ENCODE assay signal across 24 cellular contexts in genomic region chr18:31591113-31591512, GRCh38. TPM values are rescaled to one million over a fixed set of nuclear protein-coding genes. Genes with fewer than 3 reads are reported as not detected.
DNase-seq lines count a peak whose midpoint lies in the region; ATAC-seq, FAIRE-seq and TF ChIP-seq lines count a peak whose summit lies in the region.
"Had no signal": no experiment of that assay in that cellular context is flagged by ENCODE, and none has a peak within 500 bp of the region (broad histone marks: within the 10 kb centered on the region; RNA-seq: fewer than 3 reads in every experiment).

No MANE protein-coding gene starts in this region.

- FAIRE-seq in GM12878 (lab: Jason Lieb, UNC) = peak; percentile 68
- FAIRE-seq: HTR-8/SVneo had no signal

- H3K4me1 Mint-ChIP-seq in natural killer cell = no peaks in the 10 kb centered on the region

- no peak overlapping the region for H4K8ac ChIP-seq in IMR-90 (ENCODE audit: low read depth in 2 of 2, low read length in 2 of 2)

- no peak overlapping the region for H3K4ac ChIP-seq in IMR-90 (ENCODE audit: low read depth, low read length)

- H3K4me3 Mint-ChIP-seq in natural killer cell = no peak overlapping the region
- H3K4me3 Mint-ChIP-seq: H9 had no signal

- WGBS in IMR-90 (ENCODE audit: extremely low coverage in 2 of 2, insufficient read length in 1 of 2), 2 experiments = no CpG with 5 or more reads among the region's 2 CpGs
- no CpG with 5 or more reads among the region's 2 CpGs for WGBS in GM12878 (ENCODE audit: insufficient coverage, insufficient replicate concordance, low lambda C conversion rate, missing lambda C conversion rate)
- WGBS in smooth muscle cell (ENCODE audit: low lambda C conversion rate) = 90% methylated on average over 2 of the region's 2 CpGs

- H3K9ac ChIP-seq in IMR-90 (ENCODE audit: low read depth, low read length) (no peak overlapping the region), GM12878 (ENCODE audit: control insufficient read depth, insufficient read depth, low read length) (no peak overlapping the region), smooth muscle cell (ENCODE audit: low read depth) (no peak overlapping the region)
- H3K9ac ChIP-seq: SK-N-SH had no signal

- no peak overlapping the region for H4K5ac ChIP-seq in IMR-90 (ENCODE audit: low read depth, low read length)

- no peaks in the 10 kb centered on the region for H3K79me2 ChIP-seq in GM12878 (ENCODE audit: control insufficient read depth, insufficient read depth, low read length)
- H3K79me2 ChIP-seq in smooth muscle cell (ENCODE audit: low read depth) = no peaks in the 10 kb centered on the region

- no peak overlapping the region for H3K14ac ChIP-seq in IMR-90 (replicated peaks; ENCODE audit: low read depth, low read length)

- no peak for TF ChIP-seq CTCF in IMR-90 (conservative IDR thresholded peaks at IDR 0.05; ENCODE audit: low read depth, low read length)
- TF ChIP-seq CTCF in GM12878 (IDR thresholded peaks at IDR 0.05 in 2 of 3, conservative IDR thresholded peaks at IDR 0.05 in 1 of 3; ENCODE audit: control insufficient read depth in 2 of 3, extremely low read depth in 1 of 3, insufficient read depth in 1 of 3, low read depth in 3 of 3, low read length in 3 of 3) = no peak
- TF ChIP-seq CTCF in smooth muscle cell (IDR thresholded peaks at IDR 0.05; ENCODE audit: borderline replicate concordance, insufficient read depth, poor library complexity, severe bottlenecking) = no peak
- TF ChIP-seq CTCF in natural killer cell (IDR thresholded peaks at IDR 0.05) = no peak

- H2BK5ac ChIP-seq in IMR-90 (ENCODE audit: low read depth, low read length, poor library complexity, severe bottlenecking) = no peak overlapping the region

- H4K20me1 ChIP-seq in IMR-90 (ENCODE audit: insufficient read depth, low read length) = no peaks in the 10 kb centered on the region
- H4K20me1 ChIP-seq in GM12878 (ENCODE audit: control insufficient read depth, insufficient read depth) = no peaks in the 10 kb centered on the region
- no peaks in the 10 kb centered on the region for H4K20me1 ChIP-seq in smooth muscle cell (ENCODE audit: low read depth)

- no peak overlapping the region for H2AK5ac ChIP-seq in IMR-90 (ENCODE audit: low read depth, low read length)

- H3K9me1 ChIP-seq in IMR-90 (ENCODE audit: insufficient read depth, low read length) = no peaks in the 10 kb centered on the region

- BruUV-seq in IMR-90 (replicated peaks; lab: Mats Ljungman, UMichigan) (no TSS peak), GM12878 (replicated peaks; lab: Mats Ljungman, UMichigan) (no TSS peak)

- no peak overlapping the region for H2BK15ac ChIP-seq in IMR-90 (ENCODE audit: low read depth, low read length)

- no peak overlapping the region for H3K56ac ChIP-seq in IMR-90 (ENCODE audit: extremely low read depth, insufficient read depth, low read length)

- no peak for TF ChIP-seq RAD21 in IMR-90 (IDR thresholded peaks at IDR 0.05; ENCODE audit: low read length)
- TF ChIP-seq RAD21 in GM12878 (IDR thresholded peaks at IDR 0.05; ENCODE audit: insufficient read depth, low read depth, low read length) = no peak

- CTCF ChIA-PET in IMR-90 (lab: Yijun Ruan, JAX) (interaction anchor here (0.6 to 1.0 kb wide), 2 partner anchors 131 to 561 kb away, joined by 3 to 5 read pairs; no protein-coding TSS in a partner anchor), GM12878 (lab: Yijun Ruan, JAX) (no interaction called here)

- H3K36me3 Mint-ChIP-seq in natural killer cell = no peaks in the 10 kb centered on the region

- RAD21 ChIA-PET in GM12878 (lab: Charles Lee; ENCODE audit: unreplicated experiment) = interaction anchor here (0.7 kb wide), 1 partner anchor 1014 kb away, joined by 4 read pairs; no protein-coding TSS in a partner anchor

- POLR2A ChIA-PET in IMR-90 (lab: Charles Lee; ENCODE audit: unreplicated experiment) = no interaction called here
- POLR2A ChIA-PET in GM12878 (lab: Charles Lee) = no interaction called here

- no peak overlapping the region for H3K23ac ChIP-seq in IMR-90 (ENCODE audit: low read depth, low read length)

- H3K4me2 ChIP-seq in IMR-90 (ENCODE audit: low read depth, low read length) = no peak overlapping the region
- no peak overlapping the region for H3K4me2 ChIP-seq in GM12878 (ENCODE audit: control insufficient read depth, insufficient read depth)
- H3K4me2 ChIP-seq in smooth muscle cell = no peak overlapping the region
- H3K4me2 ChIP-seq: SK-N-SH had no signal

- dilution Hi-C loops in IMR-90 (cut with HindIII; ENCODE audit: low sequenced_read_pairs, unreplicated experiment) = no loop called here

- no peaks in the 10 kb centered on the region for H3K9me3 Mint-ChIP-seq in natural killer cell
- H3K9me3 Mint-ChIP-seq: H9 had no signal

- no peak for DNase-seq in IMR-90
- DNase-seq in GM12878 (ENCODE audit: low read depth, low spot score) = no peak
- no peak for DNase-seq in left lobe of liver (ENCODE audit: low spot score)
- DNase-seq in smooth muscle cell (lab: John Stamatoyannopoulos, UW; ENCODE audit: unreplicated experiment) = no peak
- no peak for DNase-seq in NCI-H1694 (lab: John Stamatoyannopoulos, UW)
- DNase-seq in natural killer cell = no peak
- DNase-seq: AML-193, DMS 273 treated with DMSO at 0.1 percent for 48 hours, DND-41, H9, MM.1S, NCI-H1092, NCI-H1436 treated with DMSO at 0.1 percent for 48 hours, NCI-H2029 treated with DMSO at 0.1 percent for 48 hours, NCI-H2171, NCI-H446 treated with DMSO at 0.1 percent for 48 hours, SHP77 treated with DMSO at 0.1 percent for 48 hours, SK-N-SH had no signal

- no peak for TF ChIP-seq EP300 in GM12878 (IDR thresholded peaks at IDR 0.05; ENCODE audit: borderline replicate concordance in 1 of 2, control insufficient read depth in 1 of 2, low read depth in 2 of 2, low read length in 2 of 2)

- no peak overlapping the region for H2AFZ ChIP-seq in IMR-90 (replicated peaks; ENCODE audit: low read length, poor library complexity)
- H2AFZ ChIP-seq in GM12878 (ENCODE audit: control insufficient read depth, low read depth, low read length) = no peak overlapping the region
- H2AFZ ChIP-seq in smooth muscle cell (ENCODE audit: low read depth) = no peak overlapping the region

- H3K27me3 ChIP-seq in IMR-90 (ENCODE audit: control insufficient read depth, insufficient read depth, low read length) = no peaks in the 10 kb centered on the region
- no peaks in the 10 kb centered on the region for H3K27me3 ChIP-seq in GM12878 (replicated peaks in 1 of 2; ENCODE audit: control insufficient read depth in 2 of 2, insufficient read depth in 2 of 2, low read length in 1 of 2)
- no peaks in the 10 kb centered on the region for H3K27me3 ChIP-seq in smooth muscle cell (ENCODE audit: low read depth)

- no peak overlapping the region for H2AK9ac ChIP-seq in IMR-90 (replicated peaks; ENCODE audit: low read depth, low read length, poor library complexity)

- H3K18ac ChIP-seq in IMR-90 (ENCODE audit: low read depth, low read length) = no peak overlapping the region

- H3K27ac ChIP-seq in IMR-90 (ENCODE audit: insufficient read depth, low read length) = no peak overlapping the region
- H3K27ac ChIP-seq in GM12878 (ENCODE audit: control insufficient read depth, insufficient read depth) = no peak overlapping the region
- H3K27ac ChIP-seq in smooth muscle cell (ENCODE audit: low read depth) = no peak overlapping the region
- H3K27ac ChIP-seq: C4-2B had no signal

- H3K79me1 ChIP-seq in IMR-90 (ENCODE audit: low read depth in 1 of 2, low read length in 2 of 2) = no peaks in the 10 kb centered on the region

- no peaks in the 10 kb centered on the region for H3K9me3 ChIP-seq in IMR-90 (ENCODE audit: control insufficient read depth, insufficient read depth, low read length)
- no peaks in the 10 kb centered on the region for H3K9me3 ChIP-seq in GM12878 (replicated peaks; ENCODE audit: control insufficient read depth, insufficient read depth, low read length)
- no peaks in the 10 kb centered on the region for H3K9me3 ChIP-seq in smooth muscle cell (replicated peaks; ENCODE audit: low read depth)
- H3K9me3 ChIP-seq: SK-N-SH had no signal

- H3K36me3 ChIP-seq in IMR-90 (ENCODE audit: control insufficient read depth, insufficient read depth, low read length) (no peaks in the 10 kb centered on the region), GM12878 (ENCODE audit: control insufficient read depth in 2 of 2, insufficient read depth in 2 of 2, low read length in 1 of 2) (no peaks in the 10 kb centered on the region), smooth muscle cell (ENCODE audit: low read depth) (no peaks in the 10 kb centered on the region)

- TF ChIP-seq POLR2A in IMR-90 (IDR thresholded peaks at IDR 0.05; ENCODE audit: low read depth, low read length) = no peak
- TF ChIP-seq POLR2A in GM12878 (IDR thresholded peaks at IDR 0.05; ENCODE audit: low read depth, low read length) = no peak

- SMC1A ChIA-PET in GM12878 (lab: Charles Lee; ENCODE audit: uncharacterized antibody, unreplicated experiment) = no interaction called here

- in situ Hi-C loops in IMR-90 (cut with MboI; ENCODE audit: low sequenced_read_pairs) (no loop called here), GM12878 (cut with MboI) (no loop called here)

- no peak overlapping the region for H2BK120ac ChIP-seq in IMR-90 (ENCODE audit: low read depth, low read length)

- peaks cover 5% of the 10 kb centered on the region for H3F3A ChIP-seq in smooth muscle cell (ENCODE audit: low read depth)

- no peak overlapping the region for H3K27ac Mint-ChIP-seq in natural killer cell
- H3K27ac Mint-ChIP-seq: H9 had no signal

- H3K4me3 ChIP-seq in IMR-90 (ENCODE audit: insufficient read depth, low read depth, low read length) (no peak overlapping the region), GM12878 (no peak overlapping the region), smooth muscle cell (peak overlapping the region; percentile 23)

- ATAC-seq in IMR-90 (ENCODE audit: low read depth) (no peak), GM12878 (no peak), left lobe of liver (peak; percentile 47), HG03354 (IDR thresholded peaks at IDR 0.05; ENCODE audit: poor library complexity, severe bottlenecking, unreplicated experiment) (no peak), natural killer cell (no peak)

- H3K27me3 Mint-ChIP-seq in natural killer cell (ENCODE audit: low read depth in 2 of 2) = peaks cover 8 to 28% of the 10 kb centered on the region in 2 donors

- no peak overlapping the region for H2BK20ac ChIP-seq in IMR-90 (ENCODE audit: low read depth, low read length)

- intact Hi-C loops in IMR-90 (cut with micrococcal nuclease) = no loop called here
- intact Hi-C loops in GM12878 (cut with micrococcal nuclease; ENCODE audit: unreplicated experiment) = no loop called here
- intact Hi-C loops in natural killer cell (cut with micrococcal nuclease) = no loop called here

- no peak overlapping the region for H4K91ac ChIP-seq in IMR-90 (ENCODE audit: insufficient read depth, low read depth, low read length)

- H3K4me1 ChIP-seq in IMR-90 (ENCODE audit: control insufficient read depth, insufficient read depth, low read length) (no peaks in the 10 kb centered on the region), GM12878 (ENCODE audit: control insufficient read depth, insufficient read depth, low read length) (no peaks in the 10 kb centered on the region), smooth muscle cell (ENCODE audit: low read depth) (peaks cover 5% of the 10 kb centered on the region)

RNA-seq across cellular contexts. Expression of gene TTR, which starts 0.6 kb away (rescaled TPM):
- not detected in 2 replicates for total RNA-seq in IMR-90 (2012; rRNA removed)
- not detected in 2 replicates for polyA plus RNA-seq in IMR-90 (2012; rRNA removed)
- not detected in 2 replicates for polyA plus RNA-seq in IMR-90 (2012; cell fraction: cytosol; rRNA removed)
- polyA plus RNA-seq in IMR-90 (2012; cell fraction: nucleus; rRNA removed; ENCODE audit: low replicate concordance) = not detected in 2 replicates
- not detected in 2 replicates for total RNA-seq in GM12878 (2013; cell fraction: nucleolus; rRNA removed)
- total RNA-seq in GM12878 (2014; rRNA removed) = not detected in 2 replicates
- not detected in 2 replicates for total RNA-seq in GM12878 (2014; rRNA removed; fragmentation: Illumina TruSeq; extraction: Trizol)
- total RNA-seq in GM12878 (2021) = 0.93 and 1.2 TPM in 2 replicates
- polyA plus RNA-seq in GM12878 (2011; ENCODE audit: low read depth) = not detected
- polyA plus RNA-seq in GM12878 (2011; rRNA removed) = not detected in 2 replicates
- not detected in 2 replicates for polyA plus RNA-seq in GM12878 (2011; cell fraction: cytosol; rRNA removed)
- not detected in 2 replicates for polyA plus RNA-seq in GM12878 (2011; cell fraction: nucleus; rRNA removed)
- polyA plus RNA-seq in GM12878 (2012) = not detected in 2 replicates
- not detected in 2 replicates for polyA plus RNA-seq in GM12878 (2014; fragmentation: Illumina TruSeq; extraction: Trizol)
- under 1 TPM in 1 of 2 experiments, not detected in 1; 0.05 TPM for polyA plus RNA-seq in GM12878 (2014; fragmentation: Nextera tagmentation; extraction: Ambion mirVana)
- polyA plus RNA-seq in GM12878 (2014; rRNA removed) = not detected in 2 replicates
- polyA plus RNA-seq in GM12878 (2016; fragmentation: Nextera tagmentation; extraction: Ambion mirVana) = not detected
- not detected in 2 replicates for polyA minus RNA-seq in GM12878 (2011; rRNA and poly(A)+ RNA removed)
- not detected in 2 replicates for polyA minus RNA-seq in GM12878 (2011; cell fraction: cytosol; rRNA and poly(A)+ RNA removed)
- not detected in 2 replicates for polyA minus RNA-seq in GM12878 (2011; cell fraction: nucleus; rRNA and poly(A)+ RNA removed)
- total RNA-seq in left lobe of liver = 4,291 TPM
- not detected in 2 replicates for total RNA-seq in smooth muscle cell
- 2.1 and 2.6 TPM in 2 replicates for polyA plus RNA-seq in smooth muscle cell
- total RNA-seq in natural killer cell = not detected
- total RNA-seq: G401, H9, LHCN-M2, RPMI7951 had no signal
- polyA plus RNA-seq: SK-N-SH had no signal

Comparison
In these comparisons a context has a peak if more than half of its experiments do, and no peak if none do; other contexts are left out.
1. RNA of gene TTR, which starts 0.6 kb away (total RNA-seq): 4,291 TPM in left lobe of liver (single experiment); not detected in IMR-90, 0.93 to 1.2 TPM in GM12878, not detected in smooth muscle cell and not detected in natural killer cell; every median in the first group is over 1,000 times any median in the second.